In the genomic region with DNA sequence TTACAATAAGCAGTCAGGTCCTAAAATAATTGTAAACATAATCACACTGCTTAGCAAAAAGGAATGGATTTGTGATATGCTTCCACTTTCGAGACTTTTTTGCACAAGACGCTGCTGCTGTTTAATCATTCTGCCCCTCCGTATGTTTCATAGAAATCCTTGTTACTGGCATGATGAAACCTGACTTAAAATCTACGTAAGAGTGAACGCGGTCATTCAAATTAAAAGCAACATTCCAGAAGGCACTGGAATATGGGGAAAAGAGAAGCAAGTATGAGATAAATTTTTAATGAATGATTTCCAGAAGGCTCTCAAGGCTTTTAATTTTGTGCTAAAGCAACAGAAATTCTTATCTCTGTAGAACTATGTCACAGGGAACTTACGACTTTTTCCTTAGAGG, we compare ENCODE assay signal across 8 cellular contexts. TPM values are rescaled to one million over a fixed set of nuclear protein-coding genes. Genes with fewer than 3 reads are reported as not detected.
A peak's percentile ranks its signal among the peaks of the same experiment; 100 is the strongest.
DNase-seq lines count a peak whose midpoint lies in the region; ATAC-seq and TF ChIP-seq lines count a peak whose summit lies in the region.

No MANE protein-coding gene starts in this region.

- peaks cover 43% of the 10 kb centered on the region for H3K4me1 ChIP-seq in GM23248 (ENCODE audit: insufficient read depth)
- H3K4me1 ChIP-seq in sigmoid colon: peaks cover 0 to 60% (median 25%) of the 10 kb centered on the region in 4 donors

- H3K27me3 ChIP-seq in GM23248 (replicated peaks; ENCODE audit: insufficient read depth) (no peaks in the 10 kb centered on the region), SU-DHL-6 (ENCODE audit: low read length) (no peaks in the 10 kb centered on the region), sigmoid colon (no peaks in the 10 kb centered on the region)

- intact Hi-C loops in sigmoid colon (cut with DNase I): loop anchor here (5.0 kb wide), 1 partner anchor 43 kb away; the partner anchor contains the start of gene CDKN3

- TF ChIP-seq POLR2A in sigmoid colon (IDR thresholded peaks at IDR 0.05): no peak

- H3K4me2 ChIP-seq in GM23248 (ENCODE audit: unreplicated experiment): peak overlapping the region; percentile 89
- peak overlapping the region; percentile 71 for H3K4me2 ChIP-seq in SU-DHL-6 (ENCODE audit: low read depth, low read length, poor library complexity, severe bottlenecking)

- peaks cover 57% of the 10 kb centered on the region for H3K79me2 ChIP-seq in GM23248 (ENCODE audit: insufficient read depth)
- peaks cover 58% of the 10 kb centered on the region for H3K79me2 ChIP-seq in SU-DHL-6 (ENCODE audit: insufficient read depth, low read length)

- H3K9me3 ChIP-seq in GM23248 (ENCODE audit: low read depth): no peaks in the 10 kb centered on the region
- no peaks in the 10 kb centered on the region for H3K9me3 ChIP-seq in SU-DHL-6 (ENCODE audit: insufficient read depth, low read length)
- no peaks in the 10 kb centered on the region for H3K9me3 ChIP-seq in sigmoid colon

- in situ Hi-C loops in GM23248 (cut with MboI): no loop called here

- H4K20me1 ChIP-seq in GM23248 (ENCODE audit: insufficient read depth): no peaks in the 10 kb centered on the region
- H4K20me1 ChIP-seq in SU-DHL-6 (ENCODE audit: low read depth, low read length): no peaks in the 10 kb centered on the region; the same call in 1 of the 2 replicates

- WGBS in GM23248 (ENCODE audit: low coverage in 1 of 2, low lambda C conversion rate in 2 of 2, missing lambda C conversion rate in 2 of 2), 2 experiments: 58 to 66% methylated on average over 7 of the region's 7 CpGs
- 39 to 68% methylated on average over 7 of the region's 7 CpGs for WGBS in sigmoid colon, 2 donors

- TF ChIP-seq CTCF in SU-DHL-6 (IDR thresholded peaks at IDR 0.05; ENCODE audit: insufficient read depth, low read length, poor library complexity, severe bottlenecking) (no peak), fibroblast of mammary gland (conservative IDR thresholded peaks at IDR 0.05; ENCODE audit: control insufficient read depth, insufficient read depth, low read depth, low read length) (no peak), sigmoid colon (IDR thresholded peaks at IDR 0.05) (no peak)

- no peaks in the 10 kb centered on the region for H3K36me3 ChIP-seq in GM23248 (ENCODE audit: low read depth)
- H3K36me3 ChIP-seq in SU-DHL-6 (ENCODE audit: low read length): 0 out of 2 replicates have a peak, but pooled peaks cover 3% of the 10 kb centered on the region
- no peaks in the 10 kb centered on the region for H3K36me3 ChIP-seq in sigmoid colon

- H2AFZ ChIP-seq in GM23248 (peak overlapping the region; percentile 71), SU-DHL-6 (ENCODE audit: low read depth, low read length, severe bottlenecking) (no peak overlapping the region)

- no peak for ATAC-seq in activated CD4-positive, CD25-positive, alpha-beta regulatory T cell treated with anti-CD3 and anti-CD28 coated beads, Interleukin-2, amount 50 U/mL, for 24 hours

- H3K9ac ChIP-seq in GM23248 (peak overlapping the region; percentile 94), SU-DHL-6 (ENCODE audit: low read length) (peak overlapping the region; percentile 69)

- H3F3A ChIP-seq in GM23248 (ENCODE audit: insufficient read depth): peaks cover 19% of the 10 kb centered on the region
- no peaks in the 10 kb centered on the region for H3F3A ChIP-seq in SU-DHL-6 (ENCODE audit: insufficient read depth)

- DNase-seq in GM23248: peak; percentile 42
- peak; percentile 44 for DNase-seq in fibroblast of mammary gland (ENCODE audit: low read depth)
- DNase-seq in sigmoid colon: no peak
- DNase-seq in activated CD4-positive, CD25-positive, alpha-beta regulatory T cell (lab: John Stamatoyannopoulos, UW): no peak
- no peak for DNase-seq in GOT3 (lab: John Stamatoyannopoulos, UW)
- no peak for DNase-seq in activated CD8-positive, alpha-beta memory T cell treated with anti-CD3 and anti-CD28 coated beads for 24 hours

- H3K4me3 ChIP-seq in GM23248 (peak overlapping the region; percentile 95), SU-DHL-6 (ENCODE audit: insufficient read depth, low read length, poor library complexity, severe bottlenecking) (peak overlapping the region; percentile 77), fibroblast of mammary gland (ENCODE audit: control insufficient read depth, low read depth, low read length) (peak overlapping the region; percentile 71), sigmoid colon (peak overlapping the region; percentile 49 to 84 (median 62))

- H3K9me2 ChIP-seq in GM23248 (ENCODE audit: insufficient read depth): no peaks in the 10 kb centered on the region
- H3K9me2 ChIP-seq in SU-DHL-6 (replicated peaks; ENCODE audit: insufficient read depth, low read length): no peaks in the 10 kb centered on the region

- H3K27ac ChIP-seq in GM23248 (peak overlapping the region; percentile 94), SU-DHL-6 (ENCODE audit: low read depth, low read length) (peak overlapping the region; percentile 79; the same call in 1 of the 2 replicates), sigmoid colon (peak overlapping the region; percentile 79 to 98 (median 94))

- no peak for TF ChIP-seq EP300 in sigmoid colon (IDR thresholded peaks at IDR 0.05)

RNA-seq across cellular contexts. Expression of gene CNIH1, which starts 1.1 kb away (rescaled TPM):
- total RNA-seq in GM23248 (2014; rRNA removed; shearing (Covaris generic)): 208 and 315 TPM in 2 replicates
- 259 and 275 TPM in 2 replicates for polyA plus RNA-seq in GM23248 (2016; fragmentation: Nextera tagmentation; extraction: Ambion mirVana)
- 100 to 1,000 TPM; 147 to 261 (median 201) TPM for total RNA-seq in sigmoid colon
- polyA plus RNA-seq in sigmoid colon: 100 to 1,000 TPM in 2 of 3 donors, 10 to 100 TPM in 1; 97.6 to 119 (median 104) TPM

RNA-seq across cellular contexts. Expression of gene CDKN3, which starts 43.2 kb away (rescaled TPM):
- 20.1 and 44.5 TPM in 2 replicates for total RNA-seq in GM23248 (2014; rRNA removed; shearing (Covaris generic))
- polyA plus RNA-seq in GM23248 (2016; fragmentation: Nextera tagmentation; extraction: Ambion mirVana) (39.3 and 41.8 TPM in 2 replicates), sigmoid colon (10 to 100 TPM; 10.8 to 41.8 (median 26.8) TPM)
- 1 to 10 TPM in 3 of 4 donors, not detected in 1; 1.1 to 2.4 (median 1.8) TPM for total RNA-seq in sigmoid colon

RNA-seq across cellular contexts. Expression of gene GMFB, which starts 48.7 kb away (rescaled TPM):
- total RNA-seq in GM23248 (2014; rRNA removed; shearing (Covaris generic)): 110 and 286 TPM in 2 replicates
- polyA plus RNA-seq in GM23248 (2016; fragmentation: Nextera tagmentation; extraction: Ambion mirVana) (74.9 and 76.8 TPM in 2 replicates), sigmoid colon (10 to 100 TPM; 24.6 to 72.8 (median 51.1) TPM)
- 10 to 100 TPM; 33.0 to 57.3 (median 41.8) TPM for total RNA-seq in sigmoid colon

Comparison
In these comparisons a context has a peak if more than half of its experiments do, and no peak if none do; other contexts are left out.
1. DNase-seq: peak in GM23248 (single experiment) and fibroblast of mammary gland (single experiment); none in sigmoid colon (single experiment), activated CD4-positive, CD25-positive, alpha-beta regulatory T cell (0 of 4), GOT3 (single experiment) and activated CD8-positive, alpha-beta memory T cell treated with anti-CD3 and anti-CD28 coated beads for 24 hours (single experiment).
2. Peak in every context shown above with its lines, with median percentiles within 50 percentile points of each other: H3K27ac ChIP-seq and H3K4me3 ChIP-seq.